12 cellular contexts compared by ENCODE assay signal in genomic region chr2:108267117-108267516, GRCh38. TPM values are rescaled to one million over a fixed set of nuclear protein-coding genes. Genes with fewer than 3 reads are reported as not detected.
DNase-seq lines count a peak whose midpoint lies in the region; ATAC-seq, FAIRE-seq and TF ChIP-seq lines count a peak whose summit lies in the region.
"Had no signal": no experiment of that assay in that cellular context is flagged by ENCODE, and none has a peak within 500 bp of the region (broad histone marks: within the 10 kb centered on the region; RNA-seq: fewer than 3 reads in every experiment).

No MANE protein-coding gene starts in this region.

- H4K20me1 ChIP-seq in GM23338 (replicated peaks; ENCODE audit: insufficient read depth): no peaks in the 10 kb centered on the region

- no peak for FAIRE-seq in small intestine (lab: Jason Lieb, UNC)

- H3K27me3 Mint-ChIP-seq in GM23338 (ENCODE audit: insufficient read depth, low read depth, poor library complexity): peaks cover 2% of the 10 kb centered on the region

- H3K4me3 Mint-ChIP-seq in GM23338: no peak overlapping the region

- TF ChIP-seq CTCF in GM23338 (conservative IDR thresholded peaks at IDR 0.05; ENCODE audit: low read depth in 2 of 2): no peak
- TF ChIP-seq CTCF in gastroesophageal sphincter (IDR thresholded peaks at IDR 0.05): no peak

- DNase-seq in GM23338 (ENCODE audit: low spot score) (no peak), SIG-M5 treated with dmso at 0.1 percent for 504 hours (lab: John Stamatoyannopoulos, UW; ENCODE audit: unreplicated experiment) (peak; percentile 79), small intestine (peak; percentile 34), NAMALWA (ENCODE audit: low spot score) (no peak)
- DNase-seq: dermis blood vessel endothelial cell, DND-41, KG1, NCI-H748 treated with DMSO at 0.1 percent for 48 hours had no signal

- H3K27ac ChIP-seq in GM23338 (ENCODE audit: low read depth) (no peak overlapping the region), gastroesophageal sphincter (peak overlapping the region in 1 of 4 donors; percentile 43), small intestine (ENCODE audit: low read depth in 1 of 2, low read length in 1 of 2) (peak overlapping the region in 1 of 2 donors; percentile 93)

- no peak overlapping the region for H3K4me2 ChIP-seq in GM23338

- H2AFZ ChIP-seq in GM23338: peak overlapping the region; percentile 38; the same call in 1 of the 2 replicates

- TF ChIP-seq EP300 in gastroesophageal sphincter (IDR thresholded peaks at IDR 0.05): no peak

- H3K36me3 Mint-ChIP-seq in GM23338 (ENCODE audit: low read depth): peaks cover 4% of the 10 kb centered on the region; the same call in 2 of the 3 replicates

- H3F3A ChIP-seq in GM23338 (replicated peaks; ENCODE audit: low read depth): no peaks in the 10 kb centered on the region

- peaks cover 3% of the 10 kb centered on the region for H3K9me2 ChIP-seq in GM23338 (ENCODE audit: insufficient read depth)

- peaks cover 10% of the 10 kb centered on the region; the same call in 2 of the 3 replicates for H3K9me3 Mint-ChIP-seq in GM23338

- no peak for TF ChIP-seq POLR2A in gastroesophageal sphincter (IDR thresholded peaks at IDR 0.05)

- no peak for ATAC-seq in GM23338
- ATAC-seq in gastroesophageal sphincter: peak; percentile 52
- no peak for ATAC-seq in GM21717 (IDR thresholded peaks at IDR 0.05; ENCODE audit: unreplicated experiment)
- no peak for ATAC-seq in GM21737 (IDR thresholded peaks at IDR 0.05; ENCODE audit: unreplicated experiment)
- ATAC-seq in GM18520 (IDR thresholded peaks at IDR 0.05; ENCODE audit: unreplicated experiment): no peak

- peaks cover 4% of the 10 kb centered on the region; the same call in 1 of the 2 replicates for H3K4me1 ChIP-seq in GM23338 (ENCODE audit: insufficient read depth)
- peaks cover 0 to 16% (median 0%) of the 10 kb centered on the region in 3 donors for H3K4me1 ChIP-seq in gastroesophageal sphincter
- H3K4me1 ChIP-seq in small intestine (ENCODE audit: control insufficient read depth in 2 of 2, insufficient read depth in 1 of 2, low read depth in 1 of 2, low read length in 1 of 2): peaks cover 3 to 23% of the 10 kb centered on the region in 2 donors

- H3K9me3 ChIP-seq in gastroesophageal sphincter (no peaks in the 10 kb centered on the region), small intestine (ENCODE audit: control insufficient read depth, low read depth) (no peaks in the 10 kb centered on the region)

- H3K4me3 ChIP-seq in GM23338: no peak overlapping the region
- H3K4me3 ChIP-seq in gastroesophageal sphincter: no peak overlapping the region
- H3K4me3 ChIP-seq in small intestine (ENCODE audit: low read depth in 1 of 2, low read length in 2 of 2): no peak overlapping the region

- WGBS in gastroesophageal sphincter (ENCODE audit: low coverage in 1 of 2), 2 donors: 60 to 76% methylated on average over 1 to 5 of the region's 5 CpGs
- 41 to 73% (median 69%) methylated on average over 5 of the region's 5 CpGs for WGBS in small intestine, 3 donors

- H3K27ac Mint-ChIP-seq in GM23338: no peak overlapping the region

- H3K4me1 Mint-ChIP-seq in GM23338: peaks cover 3% of the 10 kb centered on the region; the same call in 1 of the 3 replicates

- no peaks in the 10 kb centered on the region for H3K27me3 ChIP-seq in GM23338 (ENCODE audit: insufficient read depth)
- no peaks in the 10 kb centered on the region for H3K27me3 ChIP-seq in gastroesophageal sphincter
- no peaks in the 10 kb centered on the region for H3K27me3 ChIP-seq in small intestine (ENCODE audit: control insufficient read depth in 2 of 2, insufficient read depth in 2 of 2, low read length in 2 of 2)

- no peaks in the 10 kb centered on the region for H3K79me2 ChIP-seq in GM23338 (replicated peaks; ENCODE audit: insufficient read depth)

- H3K36me3 ChIP-seq in GM23338 (ENCODE audit: insufficient read depth) (no peaks in the 10 kb centered on the region), gastroesophageal sphincter (no peaks in the 10 kb centered on the region), small intestine (ENCODE audit: control insufficient read depth in 2 of 2, insufficient read depth in 2 of 2, low read length in 2 of 2) (no peaks in the 10 kb centered on the region)

TF ChIP-seq in GM23338, 12 proteins besides CTCF, POLR2A, EP300 and RAD21 (continues in another document):
- TF ChIP-seq REST (IDR thresholded peaks at IDR 0.05; ENCODE audit: unreplicated experiment): no peak
- TF ChIP-seq CREB1 (CRISPR knock-in tag; IDR thresholded peaks at IDR 0.05; ENCODE audit: low read depth): no peak
- no peak for TF ChIP-seq ETS1 (IDR thresholded peaks at IDR 0.05)
- no peak for TF ChIP-seq STAT1 (IDR thresholded peaks at IDR 0.05; ENCODE audit: unreplicated experiment)
- no peak for TF ChIP-seq NANOG (IDR thresholded peaks at IDR 0.05; ENCODE audit: borderline replicate concordance)
- TF ChIP-seq ZNF114 (CRISPR knock-in tag; IDR thresholded peaks at IDR 0.05): no peak
- TF ChIP-seq POLR2AphosphoS5 (IDR thresholded peaks at IDR 0.05; ENCODE audit: low read depth): no peak
- TF ChIP-seq EZH2phosphoT487 (IDR thresholded peaks at IDR 0.05; ENCODE audit: unreplicated experiment): no peak
- no peak for TF ChIP-seq ZNF331 (CRISPR knock-in tag; IDR thresholded peaks at IDR 0.05; ENCODE audit: low read depth)
- no peak for TF ChIP-seq JUNB (IDR thresholded peaks at IDR 0.05; ENCODE audit: unreplicated experiment)

RNA-seq across cellular contexts. Expression of gene SULT1C2, which starts 21.6 kb away (rescaled TPM):
- 0.69 and 1.9 TPM in 2 replicates for total RNA-seq in GM23338 (2014; rRNA removed; shearing (Covaris generic))
- polyA plus RNA-seq in GM23338 (2016; fragmentation: Nextera tagmentation; extraction: Ambion mirVana) (1.2 and 1.9 TPM in 2 replicates), small intestine (1 to 10 TPM in 2 of 3 donors, not detected in 1; 2.7 to 4.9 TPM)
- total RNA-seq in gastroesophageal sphincter: 1 to 10 TPM in 2 of 4 donors, not detected in 2; 1.0 to 1.1 TPM
- total RNA-seq: dermis blood vessel endothelial cell had no signal

RNA-seq across cellular contexts. Expression of gene SULT1C3, which starts 27.3 kb away (rescaled TPM):
- not detected in 2 replicates for total RNA-seq in GM23338 (2014; rRNA removed; shearing (Covaris generic))
- not detected in 2 replicates for polyA plus RNA-seq in GM23338 (2016; fragmentation: Nextera tagmentation; extraction: Ambion mirVana)
- total RNA-seq in gastroesophageal sphincter: not detected
- 1 to 10 TPM in 1 of 3 donors, not detected in 2; 5.1 TPM for polyA plus RNA-seq in small intestine
- total RNA-seq: dermis blood vessel endothelial cell had no signal

Comparison
In these comparisons a context has a peak if more than half of its experiments do, and no peak if none do; other contexts are left out.
1. DNase-seq: peak in SIG-M5 treated with dmso at 0.1 percent for 504 hours (single experiment) and small intestine (single experiment); none in GM23338 (single experiment) and NAMALWA (single experiment).